Comparison of ENCODE assay signal across 17 cellular contexts in the genomic region with DNA sequence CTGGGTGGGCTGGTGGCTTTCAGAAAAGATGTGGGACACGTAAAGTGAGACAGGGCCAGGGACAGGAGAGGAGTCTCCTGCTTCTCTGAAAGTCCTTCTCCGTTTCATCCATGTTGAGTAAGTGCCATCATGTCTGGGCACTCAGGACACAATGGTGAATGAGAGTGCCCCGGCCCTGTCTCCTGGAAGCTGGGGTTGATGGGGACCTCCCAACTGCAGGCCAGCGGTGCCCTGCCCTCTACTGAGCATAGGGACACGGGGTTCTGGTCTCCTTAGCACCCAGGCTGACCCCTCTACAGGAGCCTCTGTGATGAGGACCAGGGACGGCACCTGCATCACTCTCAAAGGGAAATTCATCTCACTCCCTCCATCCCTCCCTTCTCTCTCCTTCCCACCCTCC.
DNase-seq lines count a peak whose midpoint lies in the region; ATAC-seq, FAIRE-seq and TF ChIP-seq lines count a peak whose summit lies in the region.
"Had no signal": no experiment of that assay in that cellular context is flagged by ENCODE, and none has a peak within 500 bp of the region (broad histone marks: within the 10 kb centered on the region; RNA-seq: fewer than 3 reads in every experiment).

No MANE protein-coding gene starts in this region.

- no peak for TF ChIP-seq EP300 in sigmoid colon (IDR thresholded peaks at IDR 0.05)

- DNase-seq in cardiac septum (ENCODE audit: low spot score), result peak; percentile 70
- no peak for DNase-seq in left ventricle myocardium superior
- DNase-seq in mesenteric fat pad (ENCODE audit: low spot score), result peak; percentile 71
- DNase-seq in sigmoid colon, result peak; percentile 24
- DNase-seq in H54 (ENCODE audit: insufficient read length, low spot score), result no peak
- DNase-seq: C1 segment of cervical spinal cord; Calu3; CD4-positive, alpha-beta memory T cell; COR-L47; DMS53; DMS79 treated with DMSO at 0.1 percent for 48 hours; H7; HCEC 1CT had no signal

- H3K36me3 ChIP-seq in sigmoid colon, result no peaks in the 10 kb centered on the region

- no peaks in the 10 kb centered on the region for H3K9me3 ChIP-seq in sigmoid colon

- WGBS in sigmoid colon, 2 donors, result 75 to 85% methylated on average over 6 of the region's 6 CpGs

- TF ChIP-seq CTCF in sigmoid colon (IDR thresholded peaks at IDR 0.05), result no peak

- ATAC-seq in left ventricle myocardium superior (no peak), GM21528 (IDR thresholded peaks at IDR 0.05; ENCODE audit: low FRiP score, unreplicated experiment) (no peak)
- ATAC-seq: GM23338 had no signal

- no peak for FAIRE-seq in H54 (lab: Jason Lieb, UNC)
- FAIRE-seq: G401.6, GM12892 had no signal

- peaks cover 0 to 29% (median 0%) of the 10 kb centered on the region in 3 donors for H3K27me3 ChIP-seq in sigmoid colon

- H3K4me3 ChIP-seq in sigmoid colon, result no peak overlapping the region
- H3K4me3 ChIP-seq: GM23338 had no signal

- H3K4me1 ChIP-seq in sigmoid colon, result no peaks in the 10 kb centered on the region

- no peak overlapping the region for H3K27ac ChIP-seq in sigmoid colon

- TF ChIP-seq POLR2A in sigmoid colon (IDR thresholded peaks at IDR 0.05) (no peak), H54 (IDR thresholded peaks at IDR 0.05; ENCODE audit: low read depth, low read length) (no peak)

- intact Hi-C loops in cardiac septum (cut with DNase I) (no loop called here), left ventricle myocardium superior (cut with micrococcal nuclease) (no loop called here), sigmoid colon (cut with DNase I) (no loop called here)

Comparison
In these comparisons a context has a peak if more than half of its experiments do, and no peak if none do; other contexts are left out.
1. DNase-seq: peak in cardiac septum (single experiment), mesenteric fat pad (single experiment) and sigmoid colon (single experiment); none in left ventricle myocardium superior (single experiment) and H54 (single experiment).